In genomic region chr1:225847610-225848009, GRCh38 we compare ENCODE assay signal across 1 cellular context.
TF ChIP-seq lines count a peak whose summit lies in the region.

No MANE protein-coding gene starts in this region.

TF ChIP-seq in K562, 482 proteins besides CTCF, POLR2A, EP300 and RAD21:
- TF ChIP-seq U2AF2 (optimal IDR thresholded peaks at IDR 0.05; ENCODE audit: low read depth, low read length) (no peak), NFIX (CRISPR knock-in tag; IDR thresholded peaks at IDR 0.05; ENCODE audit: low read depth) (no peak), PBX2 (CRISPR knock-in tag; IDR thresholded peaks at IDR 0.05; ENCODE audit: low read depth) (no peak), PBX2 (tag; conservative IDR thresholded peaks at IDR 0.05; ENCODE audit: low read depth) (no peak), REST (CRISPR knock-in tag; IDR thresholded peaks at IDR 0.05; ENCODE audit: low read depth) (no peak), MED1 (CRISPR knock-in tag; IDR thresholded peaks at IDR 0.05; ENCODE audit: borderline replicate concordance) (no peak), SIN3B (IDR thresholded peaks at IDR 0.05; ENCODE audit: low read depth) (no peak), NFIC (IDR thresholded peaks at IDR 0.05) (peak; percentile 67), ERF (CRISPR knock-in tag; IDR thresholded peaks at IDR 0.05) (no peak), DLX4 (CRISPR knock-in tag; IDR thresholded peaks at IDR 0.05) (no peak), HMG20B (CRISPR knock-in tag; IDR thresholded peaks at IDR 0.05) (no peak), ATF6 (CRISPR knock-in tag; IDR thresholded peaks at IDR 0.05) (no peak), CBFA2T3 (IDR thresholded peaks at IDR 0.05) (0 out of 2 replicates have a peak, but pooled peaks have one; percentile 9), ZSCAN32 (CRISPR knock-in tag; IDR thresholded peaks at IDR 0.05) (no peak), KDM1A (IDR thresholded peaks at IDR 0.05) (no peak), TFAP4 (CRISPR knock-in tag; IDR thresholded peaks at IDR 0.05; ENCODE audit: borderline replicate concordance) (peak; percentile 21; the same call in 1 of the 2 replicates), ZNF592 (IDR thresholded peaks at IDR 0.05) (no peak), MEF2D (tag; conservative IDR thresholded peaks at IDR 0.05; ENCODE audit: low read depth) (no peak), GABPB1 (CRISPR knock-in tag; IDR thresholded peaks at IDR 0.05) (no peak), FOXJ2 (tag; IDR thresholded peaks at IDR 0.05) (no peak), ATF3 (IDR thresholded peaks at IDR 0.05) (no peak), ATF3 (CRISPR knock-in tag; conservative IDR thresholded peaks at IDR 0.05) (no peak), MCM2 (IDR thresholded peaks at IDR 0.05; ENCODE audit: low read depth) (no peak), ZEB2 (IDR thresholded peaks at IDR 0.05) (no peak), CTCFL (IDR thresholded peaks at IDR 0.05; ENCODE audit: borderline replicate concordance, insufficient read depth, low read depth, low read length, poor library complexity, severe bottlenecking) (no peak), HEY1 (CRISPR knock-in tag; IDR thresholded peaks at IDR 0.05; ENCODE audit: borderline replicate concordance) (no peak), PCBP2 (IDR thresholded peaks at IDR 0.05; ENCODE audit: low read depth, low read length, poor library complexity, severe bottlenecking) (no peak), RBM15 (IDR thresholded peaks at IDR 0.05; ENCODE audit: insufficient read depth, low read length) (no peak), CEBPZ (IDR thresholded peaks at IDR 0.05; ENCODE audit: borderline replicate concordance, low read depth, low read length) (no peak)
